1 cellular context compared by ENCODE assay signal in genomic region chr6:26122793-26123674, GRCh38.
A peak's percentile ranks its signal among the peaks of the same experiment; 100 is the strongest.
TF ChIP-seq lines count a peak whose summit lies in the region.

No MANE protein-coding gene starts in this region.

TF ChIP-seq in HCT116, 20 proteins besides CTCF, POLR2A, EP300 and RAD21 (continued from another document):
- peak; percentile 52; the same call in 1 of the 2 replicates for TF ChIP-seq ELF1 (IDR thresholded peaks at IDR 0.05; ENCODE audit: borderline replicate concordance, low read depth)
- no peak; the same call in 1 of the 2 replicates for TF ChIP-seq ATF3 (IDR thresholded peaks at IDR 0.05)
- peak; percentile 98 for TF ChIP-seq SP1 (IDR thresholded peaks at IDR 0.05; ENCODE audit: low read depth)
- TF ChIP-seq ZNF274 (IDR thresholded peaks at IDR 0.05; ENCODE audit: low read depth, low read length), result no peak
